9 cellular contexts compared by ENCODE assay signal in the genomic region with DNA sequence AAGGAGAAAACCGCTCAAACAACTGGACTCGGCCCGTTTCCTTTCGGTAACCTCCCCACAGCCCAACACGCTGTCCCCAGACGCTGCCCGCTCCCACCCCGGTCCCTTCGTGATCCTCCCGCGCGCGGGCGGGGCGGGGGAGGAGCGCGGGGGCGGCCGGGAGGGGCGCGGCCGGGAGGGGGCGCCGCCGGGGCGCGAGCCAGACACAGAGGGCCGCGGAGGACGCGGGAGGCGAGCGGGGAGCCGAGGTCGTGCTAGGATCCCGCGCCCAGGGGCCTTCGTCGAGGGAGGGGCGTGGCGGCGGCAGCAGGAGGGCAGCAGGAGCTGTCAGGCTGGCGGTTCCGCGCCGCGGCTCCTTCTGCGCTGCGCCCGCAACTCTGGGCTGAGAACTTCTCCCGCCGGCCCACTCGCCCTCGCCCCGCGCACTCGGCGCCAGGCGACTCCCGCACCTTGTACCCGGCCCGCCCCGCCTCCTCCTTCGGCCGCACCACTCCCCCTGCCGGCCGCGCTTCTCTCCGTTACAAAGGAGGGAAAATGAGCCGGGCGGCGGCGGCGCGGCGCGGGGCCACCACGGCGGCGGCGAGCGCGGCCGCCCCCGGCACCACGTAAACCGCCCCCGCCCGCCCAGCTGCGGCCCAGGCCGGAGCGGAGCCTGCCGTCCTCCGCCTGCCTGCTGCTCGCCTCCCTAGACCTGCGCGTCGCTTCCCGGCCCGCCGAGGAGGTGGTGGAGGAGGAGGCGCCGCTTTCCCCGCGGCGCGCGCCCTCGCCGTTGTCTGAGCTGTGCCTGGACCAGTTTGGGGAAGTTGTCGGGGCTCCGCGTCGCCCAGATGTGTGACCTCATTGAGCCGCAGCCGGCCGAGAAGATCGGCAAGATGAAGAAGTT. TPM values are rescaled to one million over a fixed set of nuclear protein-coding genes. Genes with fewer than 3 reads are reported as not detected.
DNase-seq lines count a peak whose midpoint lies in the region; ATAC-seq and TF ChIP-seq lines count a peak whose summit lies in the region.
"Had no signal": no experiment of that assay in that cellular context is flagged by ENCODE, and none has a peak within 500 bp of the region (broad histone marks: within the 10 kb centered on the region; RNA-seq: fewer than 3 reads in every experiment).

A gene (plus strand): TSS at position 521 of the 883 bp plus-strand sequence. CDS start 307 bp downstream, at position 828.

- peak within 1 kb of the TSS; percentile 84 for H3K4me2 ChIP-seq in Karpas-422 (ENCODE audit: low read depth, low read length, poor library complexity, severe bottlenecking)

- H3K9me3 ChIP-seq in Karpas-422 (ENCODE audit: low read length) (no peaks in the 10 kb centered on the region), iPS-20b (ENCODE audit: insufficient read depth, low read depth, low read length) (no peaks in the 10 kb centered on the region), gastrocnemius medialis (no peaks in the 10 kb centered on the region)

- no peaks in the 10 kb centered on the region for H3K36me3 ChIP-seq in Karpas-422 (ENCODE audit: insufficient read depth, low read length)
- H3K36me3 ChIP-seq in brain microvascular endothelial cell (replicated peaks): no peaks in the 10 kb centered on the region
- H3K36me3 ChIP-seq in iPS-20b (ENCODE audit: insufficient read depth, low read depth, low read length): no peaks in the 10 kb centered on the region
- H3K36me3 ChIP-seq in gastrocnemius medialis: no peaks in the 10 kb centered on the region

- peaks cover 49% of the 10 kb centered on the region for H3K4me1 ChIP-seq in Karpas-422 (ENCODE audit: low read length)
- peaks cover 12% of the 10 kb centered on the region; the same call in 1 of the 2 replicates for H3K4me1 ChIP-seq in iPS-20b (ENCODE audit: insufficient read depth, low read length)
- peaks cover 10 to 40% of the 10 kb centered on the region in 2 donors for H3K4me1 ChIP-seq in gastrocnemius medialis

- TF ChIP-seq POLR2A in gastrocnemius medialis (IDR thresholded peaks at IDR 0.05): peak; percentile 31 to 32

- intact Hi-C loops in gastrocnemius medialis (cut with DNase I; ENCODE audit: low total_unique reads): loop anchor here (2.0 to 5.0 kb wide), 2 partner anchors 43 to 139 kb away; no protein-coding TSS in a partner anchor

- peak within 1 kb of the TSS; percentile 73 for H2AFZ ChIP-seq in Karpas-422 (ENCODE audit: low read length)

- peaks cover 44% of the 10 kb centered on the region for H3K79me2 ChIP-seq in Karpas-422 (ENCODE audit: low read length)

- H3K4me3 ChIP-seq in Karpas-422 (ENCODE audit: low read length) (peak within 1 kb of the TSS; percentile 88), brain microvascular endothelial cell (ENCODE audit: low read depth, low read length) (peak within 1 kb of the TSS; percentile 64), iPS-20b (ENCODE audit: low read length) (peak within 1 kb of the TSS; percentile 93), gastrocnemius medialis (peak within 1 kb of the TSS; percentile 72 to 92 (median 78))

- in situ Hi-C loops in SK-MEL-5 (cut with HindIII; ENCODE audit: low pct_unique_long_range_greater_than_20kb, low sequenced_read_pairs) (no loop called here), brain microvascular endothelial cell (cut with HindIII; ENCODE audit: low pct_ligation_motif_present, low sequenced_read_pairs) (no loop called here), gastrocnemius medialis (cut with MboI; ENCODE audit: low sequenced_read_pairs in 4 of 4) (no loop called here)

- H3K9ac ChIP-seq in Karpas-422 (ENCODE audit: low read length) (peak within 1 kb of the TSS; percentile 85), iPS-20b (ENCODE audit: low read depth, low read length) (peak within 1 kb of the TSS; percentile 90; the same call in 1 of the 2 replicates)

- H4K20me1 ChIP-seq in Karpas-422 (ENCODE audit: insufficient read depth, low read depth, low read length): 0 out of 2 replicates have a peak, but pooled peaks cover 4% of the 10 kb centered on the region

- TF ChIP-seq CTCF in brain microvascular endothelial cell (IDR thresholded peaks at IDR 0.05; ENCODE audit: low read depth, low read length, missing control alignments) (peak; percentile 63), gastrocnemius medialis (IDR thresholded peaks at IDR 0.05 in 4 of 5, conservative IDR thresholded peaks at IDR 0.05 in 1 of 5) (peak; percentile 31 to 66 (median 63))

- DNase-seq in NCI-H2029 (lab: John Stamatoyannopoulos, UW) (peak; percentile 61), NCI-H2029 treated with DMSO at 0.1 percent for 48 hours (lab: John Stamatoyannopoulos, UW) (no peak), GOT3 (lab: John Stamatoyannopoulos, UW) (peak; percentile 61), Karpas-422 (peak; percentile 93), SK-MEL-5 (ENCODE audit: low read depth, low spot score) (peak; percentile 52), brain microvascular endothelial cell (peak; percentile 56), gastrocnemius medialis (peak; percentile 68 to 69)
- DNase-seq: DND-41 had no signal

- H3K27ac ChIP-seq in Karpas-422 (ENCODE audit: low read length): peak within 1 kb of the TSS; percentile 49
- peak within 1 kb of the TSS; percentile 56 for H3K27ac ChIP-seq in brain microvascular endothelial cell
- H3K27ac ChIP-seq in iPS-20b (ENCODE audit: low read length): peak within 1 kb of the TSS; percentile 24
- peak within 1 kb of the TSS; percentile 66 to 86 (median 76) for H3K27ac ChIP-seq in gastrocnemius medialis

- no peaks in the 10 kb centered on the region for H3K27me3 ChIP-seq in Karpas-422 (ENCODE audit: low read length)
- H3K27me3 ChIP-seq in brain microvascular endothelial cell (replicated peaks): no peaks in the 10 kb centered on the region
- peaks cover 17% of the 10 kb centered on the region for H3K27me3 ChIP-seq in iPS-20b (ENCODE audit: insufficient read depth, low read length)
- H3K27me3 ChIP-seq in gastrocnemius medialis: no peaks in the 10 kb centered on the region

- no peaks in the 10 kb centered on the region for H3K9me2 ChIP-seq in Karpas-422 (replicated peaks; ENCODE audit: insufficient read depth, low read length)

- peak; percentile 75 to 83 for ATAC-seq in gastrocnemius medialis

RNA-seq across cellular contexts. Expression of the gene that starts here (rescaled TPM):
- total RNA-seq in Karpas-422 (2014; rRNA removed; shearing (Covaris generic); ENCODE audit: low replicate concordance): 100 and 121 TPM in 2 replicates
- total RNA-seq in SK-MEL-5 (2014; rRNA removed; shearing (Covaris generic)): 2.0 and 2.3 TPM in 2 replicates
- polyA plus RNA-seq in SK-MEL-5 (2015; cell fraction: cytosol; rRNA removed): 0.68 and 2.3 TPM in 2 replicates
- polyA plus RNA-seq in SK-MEL-5 (2015; cell fraction: nucleus; rRNA removed): 1.8 and 1.9 TPM in 2 replicates
- total RNA-seq in gastrocnemius medialis: 1 to 10 TPM; 3.9 to 8.6 (median 7.3) TPM

Comparison
In these comparisons a context has a peak if more than half of its experiments do, and no peak if none do; other contexts are left out.
1. RNA of the gene that starts here (total RNA-seq): 100 to 121 TPM in Karpas-422; 3.9 to 8.6 TPM in gastrocnemius medialis and 2.0 to 2.3 TPM in SK-MEL-5; every median in the first group is over 10 times any median in the second.
2. H3K27ac ChIP-seq: peak in every context shown above with its lines; median percentile 76 in gastrocnemius medialis; 56 in brain microvascular endothelial cell; 49 in Karpas-422; 24 in iPS-20b.
3. Peak in every context shown above with its lines, with median percentiles within 50 percentile points of each other: H3K4me3 ChIP-seq.